Comparison of ENCODE assay signal across 1 cellular context in genomic region chr13:99606322-99607089, GRCh38.
TF ChIP-seq lines count a peak whose summit lies in the region.

TSS of gene CLYBL (plus strand) at chr13:99606690.

TF ChIP-seq in HepG2, 621 proteins besides CTCF, POLR2A, EP300 and RAD21 (continued from another document and continues in another):
- TF ChIP-seq, protein P1, sequence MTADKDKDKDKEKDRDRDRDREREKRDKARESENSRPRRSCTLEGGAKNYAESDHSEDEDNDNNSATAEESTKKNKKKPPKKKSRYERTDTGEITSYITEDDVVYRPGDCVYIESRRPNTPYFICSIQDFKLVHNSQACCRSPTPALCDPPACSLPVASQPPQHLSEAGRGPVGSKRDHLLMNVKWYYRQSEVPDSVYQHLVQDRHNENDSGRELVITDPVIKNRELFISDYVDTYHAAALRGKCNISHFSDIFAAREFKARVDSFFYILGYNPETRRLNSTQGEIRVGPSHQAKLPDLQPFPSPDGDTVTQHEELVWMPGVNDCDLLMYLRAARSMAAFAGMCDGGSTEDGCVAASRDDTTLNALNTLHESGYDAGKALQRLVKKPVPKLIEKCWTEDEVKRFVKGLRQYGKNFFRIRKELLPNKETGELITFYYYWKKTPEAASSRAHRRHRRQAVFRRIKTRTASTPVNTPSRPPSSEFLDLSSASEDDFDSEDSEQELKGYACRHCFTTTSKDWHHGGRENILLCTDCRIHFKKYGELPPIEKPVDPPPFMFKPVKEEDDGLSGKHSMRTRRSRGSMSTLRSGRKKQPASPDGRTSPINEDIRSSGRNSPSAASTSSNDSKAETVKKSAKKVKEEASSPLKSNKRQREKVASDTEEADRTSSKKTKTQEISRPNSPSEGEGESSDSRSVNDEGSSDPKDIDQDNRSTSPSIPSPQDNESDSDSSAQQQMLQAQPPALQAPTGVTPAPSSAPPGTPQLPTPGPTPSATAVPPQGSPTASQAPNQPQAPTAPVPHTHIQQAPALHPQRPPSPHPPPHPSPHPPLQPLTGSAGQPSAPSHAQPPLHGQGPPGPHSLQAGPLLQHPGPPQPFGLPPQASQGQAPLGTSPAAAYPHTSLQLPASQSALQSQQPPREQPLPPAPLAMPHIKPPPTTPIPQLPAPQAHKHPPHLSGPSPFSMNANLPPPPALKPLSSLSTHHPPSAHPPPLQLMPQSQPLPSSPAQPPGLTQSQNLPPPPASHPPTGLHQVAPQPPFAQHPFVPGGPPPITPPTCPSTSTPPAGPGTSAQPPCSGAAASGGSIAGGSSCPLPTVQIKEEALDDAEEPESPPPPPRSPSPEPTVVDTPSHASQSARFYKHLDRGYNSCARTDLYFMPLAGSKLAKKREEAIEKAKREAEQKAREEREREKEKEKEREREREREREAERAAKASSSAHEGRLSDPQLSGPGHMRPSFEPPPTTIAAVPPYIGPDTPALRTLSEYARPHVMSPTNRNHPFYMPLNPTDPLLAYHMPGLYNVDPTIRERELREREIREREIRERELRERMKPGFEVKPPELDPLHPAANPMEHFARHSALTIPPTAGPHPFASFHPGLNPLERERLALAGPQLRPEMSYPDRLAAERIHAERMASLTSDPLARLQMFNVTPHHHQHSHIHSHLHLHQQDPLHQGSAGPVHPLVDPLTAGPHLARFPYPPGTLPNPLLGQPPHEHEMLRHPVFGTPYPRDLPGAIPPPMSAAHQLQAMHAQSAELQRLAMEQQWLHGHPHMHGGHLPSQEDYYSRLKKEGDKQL (CRISPR knock-in tag; IDR thresholded peaks at IDR 0.05; ENCODE audit: low read depth) = no peak
- TF ChIP-seq TCF7 (IDR thresholded peaks at IDR 0.05; ENCODE audit: low read depth) = no peak
- no peak for TF ChIP-seq NFKBIZ (CRISPR knock-in tag; IDR thresholded peaks at IDR 0.05)
- TF ChIP-seq ZNF282 (IDR thresholded peaks at IDR 0.05; ENCODE audit: partially characterized antibody) = no peak
- 0 out of 2 replicates have a peak, but pooled peaks have one; percentile 0 for TF ChIP-seq ZNF232 (CRISPR knock-in tag; IDR thresholded peaks at IDR 0.05; ENCODE audit: borderline replicate concordance)
- 0 out of 2 replicates have a peak, but pooled peaks have one; percentile 65 for TF ChIP-seq RNF2 (conservative IDR thresholded peaks at IDR 0.05; ENCODE audit: low read depth)
- peak; percentile 41; the same call in 1 of the 2 replicates for TF ChIP-seq ZNF639 (CRISPR knock-in tag; conservative IDR thresholded peaks at IDR 0.05)
- no peak for TF ChIP-seq ZNF263 (CRISPR knock-in tag; IDR thresholded peaks at IDR 0.05)
- peak; percentile 77 for TF ChIP-seq CENPT (CRISPR knock-in tag; IDR thresholded peaks at IDR 0.05; ENCODE audit: low read depth)
- peak; percentile 87 for TF ChIP-seq ZNF687 (CRISPR knock-in tag; IDR thresholded peaks at IDR 0.05)
- no peak for TF ChIP-seq TRIM24 (CRISPR knock-in tag; IDR thresholded peaks at IDR 0.05)
- TF ChIP-seq NFKB2 (CRISPR knock-in tag; IDR thresholded peaks at IDR 0.05; ENCODE audit: borderline replicate concordance) = no peak; the same call in 1 of the 2 replicates
- no peak for TF ChIP-seq ZNF530 (CRISPR knock-in tag; IDR thresholded peaks at IDR 0.05; ENCODE audit: low read depth)
- TF ChIP-seq PCBP1 (IDR thresholded peaks at IDR 0.05; ENCODE audit: borderline replicate concordance, low read depth, low read length) = no peak
- no peak for TF ChIP-seq ZNF577 (CRISPR knock-in tag; IDR thresholded peaks at IDR 0.05; ENCODE audit: borderline replicate concordance, low read depth)
- no peak for TF ChIP-seq FOXA3 (CRISPR knock-in tag; IDR thresholded peaks at IDR 0.05)
- TF ChIP-seq ZNF703 (CRISPR knock-in tag; IDR thresholded peaks at IDR 0.05; ENCODE audit: borderline replicate concordance) = peak; percentile 19; the same call in 1 of the 2 replicates
- TF ChIP-seq ZNF816 (CRISPR knock-in tag; IDR thresholded peaks at IDR 0.05; ENCODE audit: borderline replicate concordance) = peak; percentile 94
- TF ChIP-seq MTF2 (CRISPR knock-in tag; IDR thresholded peaks at IDR 0.05; ENCODE audit: borderline replicate concordance) = no peak
- peak; percentile 52; the same call in 1 of the 2 replicates for TF ChIP-seq NR2F2 (IDR thresholded peaks at IDR 0.05; ENCODE audit: borderline replicate concordance, low read depth)
- TF ChIP-seq ZKSCAN8 (CRISPR knock-in tag; IDR thresholded peaks at IDR 0.05; ENCODE audit: borderline replicate concordance) = no peak
- TF ChIP-seq ZNF761 (CRISPR knock-in tag; conservative IDR thresholded peaks at IDR 0.05) = peak; percentile 39; the same call in 1 of the 2 replicates
- TF ChIP-seq CHCHD3 (CRISPR knock-in tag; IDR thresholded peaks at IDR 0.05) = peak; percentile 24; the same call in 1 of the 2 replicates
- TF ChIP-seq ZNF660 (CRISPR knock-in tag; IDR thresholded peaks at IDR 0.05; ENCODE audit: borderline replicate concordance, low read depth) = no peak
- no peak for TF ChIP-seq ZNF562 (CRISPR knock-in tag; IDR thresholded peaks at IDR 0.05; ENCODE audit: borderline replicate concordance)
- no peak for TF ChIP-seq ZNF20 (CRISPR knock-in tag; IDR thresholded peaks at IDR 0.05)
- no peak for TF ChIP-seq SP1 (IDR thresholded peaks at IDR 0.05)
- TF ChIP-seq SP1 (CRISPR knock-in tag; IDR thresholded peaks at IDR 0.05) = peak; percentile 81
- no peak for TF ChIP-seq ZNF7 (CRISPR knock-in tag; IDR thresholded peaks at IDR 0.05)
- peak; percentile 67 for TF ChIP-seq HDAC1 (CRISPR knock-in tag; IDR thresholded peaks at IDR 0.05)
- no peak for TF ChIP-seq ZNF382 (CRISPR knock-in tag; IDR thresholded peaks at IDR 0.05; ENCODE audit: borderline replicate concordance)
- TF ChIP-seq YEATS2 (CRISPR knock-in tag; IDR thresholded peaks at IDR 0.05; ENCODE audit: borderline replicate concordance) = no peak
- TF ChIP-seq KLF11 (CRISPR knock-in tag; IDR thresholded peaks at IDR 0.05) = no peak
- TF ChIP-seq KDM2A (CRISPR knock-in tag; IDR thresholded peaks at IDR 0.05; ENCODE audit: borderline replicate concordance, low read depth) = peak; percentile 38; the same call in 1 of the 2 replicates
- peak; percentile 29; the same call in 1 of the 2 replicates for TF ChIP-seq TBP (CRISPR knock-in tag; IDR thresholded peaks at IDR 0.05)
- TF ChIP-seq SNAPC2 (CRISPR knock-in tag; IDR thresholded peaks at IDR 0.05) = 0 out of 2 replicates have a peak, but pooled peaks have one; percentile 44
- TF ChIP-seq, protein P2, sequence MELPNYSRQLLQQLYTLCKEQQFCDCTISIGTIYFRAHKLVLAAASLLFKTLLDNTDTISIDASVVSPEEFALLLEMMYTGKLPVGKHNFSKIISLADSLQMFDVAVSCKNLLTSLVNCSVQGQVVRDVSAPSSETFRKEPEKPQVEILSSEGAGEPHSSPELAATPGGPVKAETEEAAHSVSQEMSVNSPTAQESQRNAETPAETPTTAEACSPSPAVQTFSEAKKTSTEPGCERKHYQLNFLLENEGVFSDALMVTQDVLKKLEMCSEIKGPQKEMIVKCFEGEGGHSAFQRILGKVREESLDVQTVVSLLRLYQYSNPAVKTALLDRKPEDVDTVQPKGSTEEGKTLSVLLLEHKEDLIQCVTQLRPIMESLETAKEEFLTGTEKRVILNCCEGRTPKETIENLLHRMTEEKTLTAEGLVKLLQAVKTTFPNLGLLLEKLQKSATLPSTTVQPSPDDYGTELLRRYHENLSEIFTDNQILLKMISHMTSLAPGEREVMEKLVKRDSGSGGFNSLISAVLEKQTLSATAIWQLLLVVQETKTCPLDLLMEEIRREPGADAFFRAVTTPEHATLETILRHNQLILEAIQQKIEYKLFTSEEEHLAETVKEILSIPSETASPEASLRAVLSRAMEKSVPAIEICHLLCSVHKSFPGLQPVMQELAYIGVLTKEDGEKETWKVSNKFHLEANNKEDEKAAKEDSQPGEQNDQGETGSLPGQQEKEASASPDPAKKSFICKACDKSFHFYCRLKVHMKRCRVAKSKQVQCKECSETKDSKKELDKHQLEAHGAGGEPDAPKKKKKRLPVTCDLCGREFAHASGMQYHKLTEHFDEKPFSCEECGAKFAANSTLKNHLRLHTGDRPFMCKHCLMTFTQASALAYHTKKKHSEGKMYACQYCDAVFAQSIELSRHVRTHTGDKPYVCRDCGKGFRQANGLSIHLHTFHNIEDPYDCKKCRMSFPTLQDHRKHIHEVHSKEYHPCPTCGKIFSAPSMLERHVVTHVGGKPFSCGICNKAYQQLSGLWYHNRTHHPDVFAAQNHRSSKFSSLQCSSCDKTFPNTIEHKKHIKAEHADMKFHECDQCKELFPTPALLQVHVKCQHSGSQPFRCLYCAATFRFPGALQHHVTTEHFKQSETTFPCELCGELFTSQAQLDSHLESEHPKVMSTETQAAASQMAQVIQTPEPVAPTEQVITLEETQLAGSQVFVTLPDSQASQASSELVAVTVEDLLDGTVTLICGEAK (IDR thresholded peaks at IDR 0.05) = no peak
- TF ChIP-seq, protein P2 (CRISPR knock-in tag; IDR thresholded peaks at IDR 0.05) = no peak
- TF ChIP-seq ZBTB39 (CRISPR knock-in tag; IDR thresholded peaks at IDR 0.05) = no peak
- no peak for TF ChIP-seq CCDC6 (CRISPR knock-in tag; IDR thresholded peaks at IDR 0.05)
- TF ChIP-seq ZSCAN12 (CRISPR knock-in tag; IDR thresholded peaks at IDR 0.05) = no peak
- TF ChIP-seq MAFG (CRISPR knock-in tag; IDR thresholded peaks at IDR 0.05) = no peak
